In the genomic region with DNA sequence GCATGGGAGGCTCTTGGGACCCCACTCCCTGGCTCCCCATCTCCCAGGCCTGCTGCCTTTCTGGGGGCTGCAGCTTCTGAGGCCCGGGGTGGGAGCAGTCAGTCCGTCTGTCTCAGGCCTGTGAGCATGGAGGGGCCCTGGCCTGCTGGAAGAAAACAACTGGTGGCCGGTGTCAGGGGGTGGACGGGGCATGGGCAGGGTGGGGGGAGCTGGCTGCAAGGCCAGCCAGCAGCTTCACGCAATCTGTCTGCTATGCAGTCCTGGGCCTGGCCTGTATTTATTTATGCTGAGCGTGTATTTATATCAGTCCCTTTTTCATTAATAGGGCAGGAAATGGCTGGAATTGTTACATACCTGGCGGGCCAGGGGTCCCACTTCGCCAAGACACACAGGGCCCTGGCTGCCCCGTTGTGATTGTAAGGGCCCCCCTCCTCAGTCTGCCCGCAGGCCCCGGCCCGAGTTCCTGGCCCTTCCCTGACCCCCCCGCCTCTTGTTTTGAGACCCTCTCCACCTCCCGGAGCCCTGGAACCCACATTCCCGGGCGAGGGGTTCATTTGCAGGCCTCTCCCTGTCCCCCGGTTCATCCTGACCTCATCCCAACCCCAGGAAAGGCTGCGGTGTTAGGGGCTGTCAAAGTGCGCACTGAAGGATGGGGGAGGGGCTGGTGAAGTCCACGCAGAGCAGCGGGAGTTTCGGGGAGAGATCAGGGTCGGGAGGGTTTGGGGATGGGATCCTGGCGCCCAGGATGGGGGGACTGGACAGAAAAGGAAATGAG, we compare ENCODE assay signal across 20 cellular contexts. TPM values are rescaled to one million over a fixed set of nuclear protein-coding genes. Genes with fewer than 3 reads are reported as not detected.
DNase-seq lines count a peak whose midpoint lies in the region; ATAC-seq and TF ChIP-seq lines count a peak whose summit lies in the region.
"Had no signal": no experiment of that assay in that cellular context is flagged by ENCODE, and none has a peak within 500 bp of the region (broad histone marks: within the 10 kb centered on the region; RNA-seq: fewer than 3 reads in every experiment).

No MANE protein-coding gene starts in this region.

- 63 to 68% methylated on average over 23 to 24 of the region's 24 CpGs for WGBS in testis, 2 donors

- H3K4me1 Mint-ChIP-seq in activated CD8-positive, alpha-beta memory T cell treated with anti-CD3 and anti-CD28 coated beads, Interleukin-2, amount 10 ng/mL, durations not matched to agents 7 days and 5 days: no peaks in the 10 kb centered on the region
- H3K4me1 Mint-ChIP-seq: activated B cell treated with CpG ODN at 0.5 μM for 24 hours, CD14-positive monocyte had no signal

- intact Hi-C loops in left lung (cut with DNase I): loop anchor here in 1 of 2 donors (5.0 to 10.0 kb wide), 2 partner anchors 158 to 316 kb away; a partner anchor contains a TSS
- intact Hi-C loops in testis (cut with DNase I; ENCODE audit: low total_unique reads): loop anchor here (10.0 kb wide), 1 partner anchor 336 kb away; no protein-coding TSS in a partner anchor

- H3K27me3 ChIP-seq in H7 (ENCODE audit: control insufficient read depth, insufficient read depth, low read length): no peaks in the 10 kb centered on the region
- H3K27me3 ChIP-seq in brain microvascular endothelial cell (replicated peaks): no peaks in the 10 kb centered on the region
- H3K27me3 ChIP-seq in left lung: no peaks in the 10 kb centered on the region
- no peaks in the 10 kb centered on the region for H3K27me3 ChIP-seq in testis
- H3K27me3 ChIP-seq: neural progenitor cell had no signal

- no peaks in the 10 kb centered on the region for H3K27me3 Mint-ChIP-seq in activated CD8-positive, alpha-beta memory T cell treated with anti-CD3 and anti-CD28 coated beads, Interleukin-2, amount 10 ng/mL, durations not matched to agents 7 days and 5 days

- H3K4me1 ChIP-seq in left lung: peaks cover 4 to 20% of the 10 kb centered on the region in 2 donors
- H3K4me1 ChIP-seq in testis: peaks cover 13% of the 10 kb centered on the region
- H3K4me1 ChIP-seq: neural progenitor cell had no signal

- no peaks in the 10 kb centered on the region for H3K9me3 Mint-ChIP-seq in activated CD8-positive, alpha-beta memory T cell treated with anti-CD3 and anti-CD28 coated beads, Interleukin-2, amount 10 ng/mL, durations not matched to agents 7 days and 5 days (ENCODE audit: low read depth)
- H3K9me3 Mint-ChIP-seq: activated B cell treated with CpG ODN at 0.5 μM for 24 hours had no signal

- H3K27ac ChIP-seq in brain microvascular endothelial cell (no peak overlapping the region), left lung (no peak overlapping the region), testis (peak overlapping the region; percentile 6 to 16)
- H3K27ac ChIP-seq: neural progenitor cell had no signal

- TF ChIP-seq POLR2A in testis (IDR thresholded peaks at IDR 0.05): no peak

- in situ Hi-C loops in brain microvascular endothelial cell (cut with HindIII; ENCODE audit: low pct_ligation_motif_present, low sequenced_read_pairs): loop anchor here (25.0 kb wide), 1 partner anchor 318 kb away; no protein-coding TSS in a partner anchor

- TF ChIP-seq CTCF in brain microvascular endothelial cell (IDR thresholded peaks at IDR 0.05; ENCODE audit: low read depth, low read length, missing control alignments) (no peak), left lung (IDR thresholded peaks at IDR 0.05) (no peak), testis (IDR thresholded peaks at IDR 0.05) (no peak)

- H3K4me3 Mint-ChIP-seq in activated CD8-positive, alpha-beta memory T cell treated with anti-CD3 and anti-CD28 coated beads, Interleukin-2, amount 10 ng/mL, durations not matched to agents 7 days and 5 days: no peak overlapping the region
- H3K4me3 Mint-ChIP-seq: activated B cell treated with CpG ODN at 0.5 μM for 24 hours, CD14-positive monocyte had no signal

- no peaks in the 10 kb centered on the region for H3K9me3 ChIP-seq in left lung
- H3K9me3 ChIP-seq in testis: no peaks in the 10 kb centered on the region

- peak; percentile 66 for DNase-seq in H7
- peak; percentile 37 for DNase-seq in brain microvascular endothelial cell
- DNase-seq in left lung: no peak
- no peak for DNase-seq in testis
- DNase-seq in DMS 273 treated with DMSO at 0.1 percent for 48 hours (lab: John Stamatoyannopoulos, UW): no peak
- no peak for DNase-seq in NCI-H446 (lab: John Stamatoyannopoulos, UW)
- no peak for DNase-seq in activated CD8-positive, alpha-beta memory T cell treated with anti-CD3 and anti-CD28 coated beads, Interleukin-2, amount 10 ng/mL, durations not matched to agents 7 days and 5 days
- DNase-seq: activated B cell treated with CpG ODN at 0.5 μM for 24 hours; activated CD4-positive, alpha-beta T cell treated with anti-CD3 and anti-CD28 coated beads, Interleukin-2, amount 50 U/mL, for 4 hours; activated effector memory CD4-positive, alpha-beta T cell treated with Interleukin-2 at 50 U/mL for 16 hours; head of caudate nucleus; KG1; NCI-H1436 treated with DMSO at 0.1 percent for 48 hours; NCI-H524 treated with DMSO at 0.1 percent for 48 hours; T-helper 9 cell had no signal

- peak; percentile 12 for ATAC-seq in left lung
- no peak for ATAC-seq in activated CD8-positive, alpha-beta memory T cell treated with anti-CD3 and anti-CD28 coated beads, Interleukin-2, amount 10 ng/mL, durations not matched to agents 7 days and 5 days

- no peak overlapping the region for H3K4me3 ChIP-seq in H7 (ENCODE audit: insufficient read depth, low read depth, low read length)
- no peak overlapping the region for H3K4me3 ChIP-seq in brain microvascular endothelial cell (ENCODE audit: low read depth, low read length)
- no peak overlapping the region for H3K4me3 ChIP-seq in left lung
- H3K4me3 ChIP-seq in testis: no peak overlapping the region
- H3K4me3 ChIP-seq: neural progenitor cell had no signal

- no peak overlapping the region for H3K27ac Mint-ChIP-seq in activated CD8-positive, alpha-beta memory T cell treated with anti-CD3 and anti-CD28 coated beads, Interleukin-2, amount 10 ng/mL, durations not matched to agents 7 days and 5 days
- H3K27ac Mint-ChIP-seq: activated B cell treated with CpG ODN at 0.5 μM for 24 hours, CD14-positive monocyte had no signal

- no peaks in the 10 kb centered on the region for H3K36me3 ChIP-seq in H7 (replicated peaks; ENCODE audit: control insufficient read depth, insufficient read depth, low read length)
- no peaks in the 10 kb centered on the region for H3K36me3 ChIP-seq in brain microvascular endothelial cell (replicated peaks)
- no peaks in the 10 kb centered on the region for H3K36me3 ChIP-seq in left lung
- H3K36me3 ChIP-seq in testis (ENCODE audit: low read depth, missing control alignments): no peaks in the 10 kb centered on the region
- H3K36me3 ChIP-seq: neural progenitor cell had no signal

- CTCF ChIA-PET in activated CD8-positive, alpha-beta memory T cell treated with anti-CD3 and anti-CD28 coated beads, Interleukin-2, amount 10 ng/mL, durations not matched to agents 7 days and 5 days (lab: Charles Lee): interaction anchor here (1.1 kb wide), 1 partner anchor 14 kb away, joined by 6 read pairs; no protein-coding TSS in a partner anchor

- no peaks in the 10 kb centered on the region for H3K36me3 Mint-ChIP-seq in activated CD8-positive, alpha-beta memory T cell treated with anti-CD3 and anti-CD28 coated beads, Interleukin-2, amount 10 ng/mL, durations not matched to agents 7 days and 5 days
- H3K36me3 Mint-ChIP-seq: CD14-positive monocyte, neural progenitor cell had no signal

RNA-seq across cellular contexts. Expression of a gene that starts 8.2 kb away (rescaled TPM):
- not detected in 2 replicates for total RNA-seq in H7 (2014; rRNA removed; shearing (Covaris generic))
- total RNA-seq in left lung (not detected), testis (10 to 100 TPM; 37.3 to 70.1 TPM)
- polyA plus RNA-seq in testis (ENCODE audit: insufficient read depth, low read depth, low replicate concordance): 113 TPM
- not detected for total RNA-seq in activated CD8-positive, alpha-beta memory T cell treated with anti-CD3 and anti-CD28 coated beads, Interleukin-2, amount 10 ng/mL, durations not matched to agents 7 days and 5 days
- total RNA-seq: activated B cell treated with CpG ODN at 0.5 μM for 24 hours, H4, pulmonary artery endothelial cell, ureter had no signal
- polyA plus RNA-seq: CD14-positive monocyte had no signal

RNA-seq across cellular contexts. Expression of a gene that starts 26.9 kb away (rescaled TPM):
- 1.9 and 7.4 TPM in 2 replicates for total RNA-seq in H7 (2014; rRNA removed; shearing (Covaris generic))
- 1 to 10 TPM; 1.5 to 2.6 TPM for total RNA-seq in left lung
- total RNA-seq in testis: 1 to 10 TPM; 3.5 to 3.7 TPM
- polyA plus RNA-seq in testis (ENCODE audit: insufficient read depth, low read depth, low replicate concordance): 5.6 TPM
- under 1 TPM in 1 of 2 experiments, not detected in 1; 0.55 TPM for total RNA-seq in activated CD8-positive, alpha-beta memory T cell treated with anti-CD3 and anti-CD28 coated beads, Interleukin-2, amount 10 ng/mL, durations not matched to agents 7 days and 5 days

RNA-seq across cellular contexts. Expression of a gene that starts 38.4 kb away (rescaled TPM):
- 2.0 and 2.1 TPM in 2 replicates for total RNA-seq in H7 (2014; rRNA removed; shearing (Covaris generic))
- total RNA-seq in left lung (100 to 1,000 TPM; 108 to 219 TPM), testis (under 1 TPM; 0.93 to 0.94 TPM)
- polyA plus RNA-seq in testis (ENCODE audit: insufficient read depth, low read depth, low replicate concordance): 4.3 TPM
- under 1 TPM; 0.09 to 0.12 TPM for total RNA-seq in activated CD8-positive, alpha-beta memory T cell treated with anti-CD3 and anti-CD28 coated beads, Interleukin-2, amount 10 ng/mL, durations not matched to agents 7 days and 5 days
- total RNA-seq: activated B cell treated with CpG ODN at 0.5 μM for 24 hours had no signal
- polyA plus RNA-seq: CD14-positive monocyte had no signal

Comparison
In these comparisons a context has a peak if more than half of its experiments do, and no peak if none do; other contexts are left out.
1. DNase-seq: peak in H7 (single experiment) and brain microvascular endothelial cell (single experiment); none in left lung (0 of 2), testis (single experiment), DMS 273 treated with DMSO at 0.1 percent for 48 hours (single experiment), NCI-H446 (0 of 2) and activated CD8-positive, alpha-beta memory T cell treated with anti-CD3 and anti-CD28 coated beads, Interleukin-2, amount 10 ng/mL, durations not matched to agents 7 days and 5 days (single experiment).
2. H3K27ac ChIP-seq: peak in testis (2 of 2); none in brain microvascular endothelial cell (single experiment) and left lung (0 of 2).
3. RNA of a gene that starts 8.2 kb away (total RNA-seq): 37.3 to 70.1 TPM in testis; not detected in left lung, not detected in H7 and not detected in activated CD8-positive, alpha-beta memory T cell treated with anti-CD3 and anti-CD28 coated beads, Interleukin-2, amount 10 ng/mL, durations not matched to agents 7 days and 5 days; every median in the first group is over 10 times any median in the second.
4. RNA of a gene that starts 38.4 kb away (total RNA-seq): 108 to 219 TPM in left lung; 2.0 to 2.1 TPM in H7, 0.93 to 0.94 TPM in testis and 0.09 to 0.12 TPM in activated CD8-positive, alpha-beta memory T cell treated with anti-CD3 and anti-CD28 coated beads, Interleukin-2, amount 10 ng/mL, durations not matched to agents 7 days and 5 days; every median in the first group is over 10 times any median in the second.